Comparison of ENCODE assay signal across 21 cellular contexts in genomic region chr13:113888701-113889330, GRCh38. TPM values are rescaled to one million over a fixed set of nuclear protein-coding genes. Genes with fewer than 3 reads are reported as not detected.
DNase-seq lines count a peak whose midpoint lies in the region; ATAC-seq, FAIRE-seq and TF ChIP-seq lines count a peak whose summit lies in the region.
"Had no signal": no experiment of that assay in that cellular context is flagged by ENCODE, and none has a peak within 500 bp of the region (broad histone marks: within the 10 kb centered on the region; RNA-seq: fewer than 3 reads in every experiment).

No MANE protein-coding gene starts in this region.

- TF ChIP-seq CTCF in fibroblast of the aortic adventitia (IDR thresholded peaks at IDR 0.05; ENCODE audit: insufficient read depth, low read length) (no peak), omental fat pad (IDR thresholded peaks at IDR 0.05) (no peak)

- H3K4me3 Mint-ChIP-seq in activated CD4-positive, alpha-beta T cell treated with anti-CD3 and anti-CD28 coated beads, Interleukin-2, amount 10 ng/mL, durations not matched to agents 24 days and 14 days = no peak overlapping the region
- H3K4me3 Mint-ChIP-seq: CD4-positive, alpha-beta T cell; GM23338 had no signal

- FAIRE-seq in urothelium cell line (lab: Jason Lieb, UNC) = peak; percentile 27
- FAIRE-seq: G401.6, GM19239 had no signal

- H3K9me3 Mint-ChIP-seq in activated CD4-positive, alpha-beta T cell treated with anti-CD3 and anti-CD28 coated beads, Interleukin-2, amount 10 ng/mL, durations not matched to agents 24 days and 14 days = no peaks in the 10 kb centered on the region
- H3K9me3 Mint-ChIP-seq: CD4-positive, alpha-beta T cell had no signal

- ATAC-seq in omental fat pad (ENCODE audit: low FRiP score) (no peak), GM21515 (IDR thresholded peaks at IDR 0.05; ENCODE audit: unreplicated experiment) (no peak)
- ATAC-seq: GM23338, HCT116 had no signal

- no peak overlapping the region for H3K4me3 ChIP-seq in fibroblast of the aortic adventitia (ENCODE audit: low read depth, low read length)
- H3K4me3 ChIP-seq: GM23338, PC-9, SJCRH30 had no signal

- H3K27me3 Mint-ChIP-seq in activated CD4-positive, alpha-beta T cell treated with anti-CD3 and anti-CD28 coated beads, Interleukin-2, amount 10 ng/mL, durations not matched to agents 24 days and 14 days = peaks cover 41% of the 10 kb centered on the region

- H3K27ac Mint-ChIP-seq in activated CD4-positive, alpha-beta T cell treated with anti-CD3 and anti-CD28 coated beads, Interleukin-2, amount 10 ng/mL, durations not matched to agents 24 days and 14 days = no peak overlapping the region
- H3K27ac Mint-ChIP-seq: CD4-positive, alpha-beta T cell; GM23338 had no signal

- no peaks in the 10 kb centered on the region for H3K36me3 Mint-ChIP-seq in activated CD4-positive, alpha-beta T cell treated with anti-CD3 and anti-CD28 coated beads, Interleukin-2, amount 10 ng/mL, durations not matched to agents 24 days and 14 days (ENCODE audit: low read depth)

- DNase-seq in activated CD4-positive, alpha-beta T cell treated with anti-CD3 and anti-CD28 coated beads, Interleukin-2, amount 10 ng/mL, durations not matched to agents 24 days and 14 days = peak; percentile 34
- DNase-seq in activated CD4-positive, alpha-beta T cell treated with anti-CD3 and anti-CD28 coated beads for 1 hour = no peak
- DNase-seq in RPMI8226 (peak; percentile 56), fibroblast of the aortic adventitia (ENCODE audit: low read depth) (peak; percentile 60), urothelium cell line (ENCODE audit: low spot score) (no peak), omental fat pad (ENCODE audit: low spot score) (no peak), putamen (ENCODE audit: low spot score) (no peak)
- DNase-seq: BE2C; Caco-2; CD4-positive, alpha-beta T cell; KBM-7; NCI-H1436; NCI-H2029; NCI-H2171; PC-9; SJCRH30 had no signal

- intact Hi-C loops in activated CD4-positive, alpha-beta T cell treated with anti-CD3 and anti-CD28 coated beads, Interleukin-2, amount 10 ng/mL, durations not matched to agents 24 days and 14 days (cut with micrococcal nuclease) = no loop called here

- no peaks in the 10 kb centered on the region for H3K4me1 Mint-ChIP-seq in activated CD4-positive, alpha-beta T cell treated with anti-CD3 and anti-CD28 coated beads, Interleukin-2, amount 10 ng/mL, durations not matched to agents 24 days and 14 days

RNA-seq across cellular contexts. Expression of gene GAS6, which starts 24.9 kb away (rescaled TPM):
- total RNA-seq in activated CD4-positive, alpha-beta T cell treated with anti-CD3 and anti-CD28 coated beads, Interleukin-2, amount 10 ng/mL, durations not matched to agents 24 days and 14 days = 0.17 and 0.54 TPM in 2 replicates
- total RNA-seq in fibroblast of the aortic adventitia (ENCODE audit: low replicate concordance) (33.3 and 45.1 TPM in 2 replicates), omental fat pad (100 to 1,000 TPM; 129 to 207 (median 164) TPM)

Comparison
In these comparisons a context has a peak if more than half of its experiments do, and no peak if none do; other contexts are left out.
1. DNase-seq: peak in activated CD4-positive, alpha-beta T cell treated with anti-CD3 and anti-CD28 coated beads, Interleukin-2, amount 10 ng/mL, durations not matched to agents 24 days and 14 days (single experiment), RPMI8226 (single experiment) and fibroblast of the aortic adventitia (single experiment); none in activated CD4-positive, alpha-beta T cell treated with anti-CD3 and anti-CD28 coated beads for 1 hour (single experiment), urothelium cell line (single experiment), omental fat pad (single experiment) and putamen (single experiment).
2. RNA of gene GAS6, which starts 24.9 kb away (total RNA-seq): 129 to 207 TPM in omental fat pad and 33.3 to 45.1 TPM in fibroblast of the aortic adventitia; 0.17 to 0.54 TPM in activated CD4-positive, alpha-beta T cell treated with anti-CD3 and anti-CD28 coated beads, Interleukin-2, amount 10 ng/mL, durations not matched to agents 24 days and 14 days; every median in the first group is over 10 times any median in the second.